In the genomic region with DNA sequence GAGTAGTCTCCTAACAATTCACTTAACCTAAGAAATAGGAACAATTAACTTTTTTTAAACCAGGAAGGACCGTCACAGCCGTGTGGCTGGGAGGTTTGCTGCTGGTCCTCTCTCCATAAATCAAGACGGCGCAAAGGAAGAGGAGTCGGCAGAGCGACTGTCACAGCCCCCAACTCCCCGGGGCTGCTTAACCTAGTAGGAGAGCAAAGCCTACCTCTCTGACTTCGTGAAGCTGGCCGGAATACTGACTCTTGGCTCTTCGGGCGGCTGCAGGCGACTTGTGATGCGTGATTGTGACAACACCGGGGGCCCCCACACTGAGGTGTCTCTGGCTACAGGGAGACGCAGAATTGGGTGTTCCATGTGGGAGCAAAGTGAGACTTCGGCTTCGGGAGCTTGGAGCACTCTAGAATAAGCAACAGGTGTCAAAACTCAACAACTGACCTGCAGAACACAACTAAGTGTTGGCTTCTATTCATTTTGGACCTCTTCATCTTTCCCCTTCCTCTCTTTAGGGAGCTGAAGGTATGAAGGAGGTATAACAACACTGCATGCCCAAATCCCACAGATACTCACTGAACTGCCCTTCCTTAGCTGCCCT, we compare ENCODE assay signal across 16 cellular contexts.
"Had no signal": no experiment of that assay in that cellular context is flagged by ENCODE, and none has a peak within 500 bp of the region (broad histone marks: within the 10 kb centered on the region; RNA-seq: fewer than 3 reads in every experiment).

No MANE protein-coding gene starts in this region.

- H3K27ac ChIP-seq: foreskin keratinocyte, pancreas, right lobe of liver, stomach, thoracic aorta, transverse colon had no signal

- H3K9me3 ChIP-seq: pancreas, right lobe of liver, stomach, thoracic aorta, transverse colon had no signal

- H3K4me1 ChIP-seq: foreskin keratinocyte, pancreas, right lobe of liver, stomach, transverse colon had no signal

- H3K36me3 Mint-ChIP-seq: mesothelial cell of epicardium; natural killer cell treated with Interleukin-12 subunit alpha and Interleukin-12 subunit beta and Interleukin-15 and Interleukin-18, amount 100 ng/mL, for 72 hours had no signal

- H3K9me3 Mint-ChIP-seq: central memory CD8-positive, alpha-beta T cell; mesothelial cell of epicardium; natural killer cell treated with Interleukin-12 subunit alpha and Interleukin-12 subunit beta and Interleukin-15 and Interleukin-18, amount 100 ng/mL, for 72 hours had no signal

- H3K27me3 Mint-ChIP-seq: progenitor cell of endocrine pancreas had no signal

- H3K27ac Mint-ChIP-seq: mesothelial cell of epicardium; natural killer cell treated with Interleukin-12 subunit alpha and Interleukin-12 subunit beta and Interleukin-15 and Interleukin-18, amount 100 ng/mL, for 72 hours; progenitor cell of endocrine pancreas had no signal

- H3K27me3 ChIP-seq: foreskin keratinocyte, pancreas, right lobe of liver, stomach, transverse colon had no signal

- H3K4me1 Mint-ChIP-seq: central memory CD8-positive, alpha-beta T cell had no signal

- DNase-seq: foreskin keratinocyte; left colon; mammary epithelial cell; occipital lobe; pancreas; right lobe of liver; stimulated activated CD4-positive, alpha-beta T cell treated with anti-CD3 and anti-CD28 coated beads, Interleukin-4, amount 100 ng/mL, for 1 hour; stimulated activated naive CD4-positive, alpha-beta T cell; stomach; substantia nigra; transverse colon had no signal

- H3K4me3 Mint-ChIP-seq: central memory CD8-positive, alpha-beta T cell; mesothelial cell of epicardium; natural killer cell treated with Interleukin-12 subunit alpha and Interleukin-12 subunit beta and Interleukin-15 and Interleukin-18, amount 100 ng/mL, for 72 hours had no signal

- ATAC-seq: foreskin keratinocyte; left colon; natural killer cell treated with Interleukin-12 subunit alpha and Interleukin-12 subunit beta and Interleukin-15 and Interleukin-18, amount 100 ng/mL, for 72 hours; pancreas; right lobe of liver had no signal

- H3K4me3 ChIP-seq: pancreas, right lobe of liver, stomach, thoracic aorta, transverse colon had no signal

- H3K36me3 ChIP-seq: pancreas, right lobe of liver, stomach, thoracic aorta, transverse colon had no signal
